15 cellular contexts compared by ENCODE assay signal in genomic region chr16:23865853-23866252, GRCh38. TPM values are rescaled to one million over a fixed set of nuclear protein-coding genes. Genes with fewer than 3 reads are reported as not detected.
A peak's percentile ranks its signal among the peaks of the same experiment; 100 is the strongest.
DNase-seq lines count a peak whose midpoint lies in the region; ATAC-seq and TF ChIP-seq lines count a peak whose summit lies in the region.
"Had no signal": no experiment of that assay in that cellular context is flagged by ENCODE, and none has a peak within 500 bp of the region (broad histone marks: within the 10 kb centered on the region; RNA-seq: fewer than 3 reads in every experiment).

No MANE protein-coding gene starts in this region.

- peak overlapping the region in 2 of 7 donors; percentile 15 to 82 for H3K4me3 Mint-ChIP-seq in CD8-positive, alpha-beta memory T cell
- H3K4me3 Mint-ChIP-seq in WTC11 (no peak overlapping the region), immature natural killer cell (peak overlapping the region in 4 of 5 donors; percentile 26 to 46 (median 38))
- H3K4me3 Mint-ChIP-seq: activated CD4-positive, alpha-beta memory T cell treated with anti-CD3 and anti-CD28 coated beads for 36 hours had no signal

- ATAC-seq in WTC11, result peak; percentile 87
- ATAC-seq in HG02763 (IDR thresholded peaks at IDR 0.05; ENCODE audit: unreplicated experiment), result no peak
- ATAC-seq: left ventricle myocardium superior had no signal

- no peak for TF ChIP-seq CTCF in WTC11 (IDR thresholded peaks at IDR 0.05)

- H3K27ac ChIP-seq in BLaER1 treated with 17β-estradiol and CSF1 and Interleukin-3, amounts not matched to agents 10 nM and 100 nM, result peak overlapping the region in 9 of 11 experiments; percentile 23 to 72 (median 55); a peak in 15 of 22 replicates
- no peak overlapping the region for H3K27ac ChIP-seq in CD8-positive, alpha-beta memory T cell (ENCODE audit: low read depth, low read length)
- H3K27ac ChIP-seq: esophagus muscularis mucosa had no signal

- H3K9me3 ChIP-seq in BLaER1 treated with 17β-estradiol and CSF1 and Interleukin-3, amounts not matched to agents 10 nM and 100 nM (replicated peaks in 1 of 11), result no peaks in the 10 kb centered on the region
- no peaks in the 10 kb centered on the region for H3K9me3 ChIP-seq in CD8-positive, alpha-beta memory T cell (ENCODE audit: low read length)
- H3K9me3 ChIP-seq: esophagus muscularis mucosa had no signal

- peaks cover 0 to 9% (median 0%) of the 10 kb centered on the region in 3 donors for H3K36me3 Mint-ChIP-seq in CD8-positive, alpha-beta memory T cell
- no peaks in the 10 kb centered on the region for H3K36me3 Mint-ChIP-seq in WTC11
- H3K36me3 Mint-ChIP-seq in immature natural killer cell, result no peaks in the 10 kb centered on the region
- H3K36me3 Mint-ChIP-seq: activated CD4-positive, alpha-beta memory T cell treated with anti-CD3 and anti-CD28 coated beads for 36 hours had no signal

- H3K4me3 ChIP-seq in BLaER1 treated with 17β-estradiol and CSF1 and Interleukin-3, amounts not matched to agents 10 nM and 100 nM, result no peak overlapping the region
- no peak overlapping the region for H3K4me3 ChIP-seq in CD8-positive, alpha-beta memory T cell (ENCODE audit: low read length)
- H3K4me3 ChIP-seq: esophagus muscularis mucosa had no signal

- peaks cover 79 to 95% (median 91%) of the 10 kb centered on the region in 10 experiments for H3K4me1 ChIP-seq in BLaER1 treated with 17β-estradiol and CSF1 and Interleukin-3, amounts not matched to agents 10 nM and 100 nM
- peaks cover 77% of the 10 kb centered on the region for H3K4me1 ChIP-seq in CD8-positive, alpha-beta memory T cell (ENCODE audit: insufficient read depth, low read length)

- no peaks in the 10 kb centered on the region for H3K27me3 Mint-ChIP-seq in CD8-positive, alpha-beta memory T cell
- H3K27me3 Mint-ChIP-seq in WTC11 (ENCODE audit: low read depth), result peaks cover 97% of the 10 kb centered on the region
- peaks cover 0 to 2% (median 2%) of the 10 kb centered on the region in 3 donors for H3K27me3 Mint-ChIP-seq in immature natural killer cell (ENCODE audit: low read depth in 3 of 3)
- H3K27me3 Mint-ChIP-seq: activated CD4-positive, alpha-beta memory T cell treated with anti-CD3 and anti-CD28 coated beads for 36 hours had no signal

- H3K27ac Mint-ChIP-seq in CD8-positive, alpha-beta memory T cell, result peak overlapping the region in 5 of 8 donors; percentile 26 to 86 (median 59)
- H3K27ac Mint-ChIP-seq in WTC11 (no peak overlapping the region), immature natural killer cell (peak overlapping the region in 4 of 6 donors; percentile 22 to 68 (median 41))
- H3K27ac Mint-ChIP-seq: activated CD4-positive, alpha-beta memory T cell treated with anti-CD3 and anti-CD28 coated beads for 36 hours had no signal

- H3K4me2 ChIP-seq in BLaER1 treated with 17β-estradiol and CSF1 and Interleukin-3, amounts not matched to agents 10 nM and 100 nM, result peak overlapping the region; percentile 17 to 90 (median 71); a peak in 20 of 22 replicates

- H3K4me1 Mint-ChIP-seq in CD8-positive, alpha-beta memory T cell, result peaks cover 76 to 94% (median 89%) of the 10 kb centered on the region in 3 donors
- peaks cover 19% of the 10 kb centered on the region for H3K4me1 Mint-ChIP-seq in WTC11
- H3K4me1 Mint-ChIP-seq in immature natural killer cell, result peaks cover 83 to 87% of the 10 kb centered on the region in 2 donors

- H3K9ac ChIP-seq in BLaER1 treated with 17β-estradiol and CSF1 and Interleukin-3, amounts not matched to agents 10 nM and 100 nM, result no peak overlapping the region

- no peak for DNase-seq in CD8-positive, alpha-beta memory T cell
- DNase-seq in WTC11 (ENCODE audit: low spot score) (peak; percentile 20), immature natural killer cell (no peak), NAMALWA (ENCODE audit: low spot score) (no peak), cortex of kidney (lab: John Stamatoyannopoulos, UW) (no peak)
- DNase-seq: activated CD4-positive, alpha-beta memory T cell treated with anti-CD3 and anti-CD28 coated beads for 36 hours; Karpas-422; left ventricle myocardium superior; NCI-H1105 treated with DMSO at 0.1 percent for 48 hours; NCI-H2171; stimulated activated CD4-positive, alpha-beta T cell treated with anti-CD3 and anti-CD28 coated beads, Interleukin-2, amount 100 ng/mL, for 24 hours had no signal

- no peaks in the 10 kb centered on the region for H3K27me3 ChIP-seq in BLaER1 treated with 17β-estradiol and CSF1 and Interleukin-3, amounts not matched to agents 10 nM and 100 nM
- no peaks in the 10 kb centered on the region for H3K27me3 ChIP-seq in CD8-positive, alpha-beta memory T cell (ENCODE audit: insufficient read depth, low read length, poor library complexity, severe bottlenecking)

- H3K36me3 ChIP-seq in BLaER1 treated with 17β-estradiol and CSF1 and Interleukin-3, amounts not matched to agents 10 nM and 100 nM, result peaks cover 0 to 9% (median 0%) of the 10 kb centered on the region in 11 experiments; a peak in 4 of 22 replicates
- no peaks in the 10 kb centered on the region for H3K36me3 ChIP-seq in CD8-positive, alpha-beta memory T cell (ENCODE audit: insufficient read depth, low read length)
- H3K36me3 ChIP-seq: esophagus muscularis mucosa had no signal

- CTCF ChIA-PET in CD8-positive, alpha-beta memory T cell (lab: Charles Lee), result interaction anchor here (0.6 kb wide), 1 partner anchor 144 kb away, joined by 4 read pairs; no protein-coding TSS in a partner anchor
- CTCF ChIA-PET in WTC11 (lab: Charles Lee), result interaction anchor here (1.7 kb wide), 1 partner anchor 144 kb away, joined by 8 read pairs; no protein-coding TSS in a partner anchor

- H3K9me3 Mint-ChIP-seq in CD8-positive, alpha-beta memory T cell, result no peaks in the 10 kb centered on the region
- no peaks in the 10 kb centered on the region for H3K9me3 Mint-ChIP-seq in WTC11
- H3K9me3 Mint-ChIP-seq in immature natural killer cell, result no peaks in the 10 kb centered on the region
- H3K9me3 Mint-ChIP-seq: activated CD4-positive, alpha-beta memory T cell treated with anti-CD3 and anti-CD28 coated beads for 36 hours had no signal

- H4K20me1 ChIP-seq in BLaER1 treated with 17β-estradiol and CSF1 and Interleukin-3, amounts not matched to agents 10 nM and 100 nM, result peaks cover 0 to 19% (median 0%) of the 10 kb centered on the region in 11 experiments; a peak in 2 of 22 replicates

- POLR2A ChIA-PET in CD8-positive, alpha-beta memory T cell (lab: Charles Lee), result no interaction called here
- POLR2A ChIA-PET in WTC11 (lab: Charles Lee), result no interaction called here

TF ChIP-seq in WTC11, 78 proteins besides CTCF, POLR2A, EP300 and RAD21:
- TF ChIP-seq MAX (CRISPR knock-in tag; IDR thresholded peaks at IDR 0.05) (no peak), GTF2I (CRISPR knock-in tag; conservative IDR thresholded peaks at IDR 0.05) (no peak)

RNA-seq across cellular contexts. Expression of gene PRKCB, which starts 30.1 kb away (rescaled TPM):
- 10 to 100 TPM; 96.5 to 98.2 TPM for total RNA-seq in CD8-positive, alpha-beta memory T cell
- 136 TPM for polyA plus RNA-seq in CD8-positive, alpha-beta memory T cell
- total RNA-seq in WTC11 (2021), result 6.9 to 13.4 TPM (median 11.3 TPM) in 3 replicates
- 100 to 1,000 TPM in 2 of 3 donors, 10 to 100 TPM in 1; 78.7 to 110 (median 104) TPM for polyA plus RNA-seq in immature natural killer cell
- total RNA-seq: HT-29 had no signal
